In genomic region chr7:26097837-26098668, GRCh38 we compare ENCODE assay signal across 14 cellular contexts. TPM values are rescaled to one million over a fixed set of nuclear protein-coding genes. Genes with fewer than 3 reads are reported as not detected.
DNase-seq lines count a peak whose midpoint lies in the region; ATAC-seq, FAIRE-seq and TF ChIP-seq lines count a peak whose summit lies in the region.
"Had no signal": no experiment of that assay in that cellular context is flagged by ENCODE, and none has a peak within 500 bp of the region (broad histone marks: within the 10 kb centered on the region; RNA-seq: fewer than 3 reads in every experiment).

No MANE protein-coding gene starts in this region.

- peaks cover 16 to 39% (median 32%) of the 10 kb centered on the region in 3 donors for H3K4me1 Mint-ChIP-seq in CD8-positive, alpha-beta memory T cell

- peak in 1 of 2 experiments; percentile 12 for DNase-seq in A549 (ENCODE audit: low read depth in 1 of 2, low spot score in 1 of 2)
- peak in 1 of 5 donors; percentile 18 for DNase-seq in CD8-positive, alpha-beta memory T cell
- no peak for DNase-seq in Panc1 (ENCODE audit: low read depth, low spot score)
- DNase-seq in mammary epithelial cell, result no peak
- no peak for DNase-seq in spleen
- no peak for DNase-seq in NOMO-1 treated with DMSO at 0.1 percent for 48 hours (lab: John Stamatoyannopoulos, UW; ENCODE audit: unreplicated experiment)
- no peak for DNase-seq in posterior cingulate gyrus
- DNase-seq in UCSD-AML1 (lab: John Stamatoyannopoulos, UW; ENCODE audit: unreplicated experiment), result no peak
- DNase-seq: BE2C, T-helper 9 cell had no signal

- TF ChIP-seq CTCF in A549 (IDR thresholded peaks at IDR 0.05) (no peak), Panc1 (IDR thresholded peaks at IDR 0.05) (no peak), mammary epithelial cell (conservative IDR thresholded peaks at IDR 0.05 in 1 of 2, IDR thresholded peaks at IDR 0.05 in 1 of 2; ENCODE audit: extremely low read depth in 1 of 2, insufficient read depth in 1 of 2, low read depth in 1 of 2, low read length in 2 of 2) (no peak), spleen (IDR thresholded peaks at IDR 0.05 in 8 of 11, conservative IDR thresholded peaks at IDR 0.05 in 3 of 11) (no peak)

- BruUV-seq in Panc1 (replicated peaks; lab: Mats Ljungman, UMichigan), result no TSS peak
- BruUV-seq in mammary epithelial cell (replicated peaks; lab: Mats Ljungman, UMichigan), result TSS peak; percentile 93

- no peaks in the 10 kb centered on the region for H3K9me3 ChIP-seq in A549
- no peaks in the 10 kb centered on the region for H3K9me3 ChIP-seq in CD8-positive, alpha-beta memory T cell (ENCODE audit: low read length)
- H3K9me3 ChIP-seq in Panc1 (ENCODE audit: control insufficient read depth, insufficient read depth, low read depth, low read length), result no peaks in the 10 kb centered on the region
- no peaks in the 10 kb centered on the region for H3K9me3 ChIP-seq in mammary epithelial cell (replicated peaks; ENCODE audit: insufficient read depth, low read length)
- no peaks in the 10 kb centered on the region for H3K9me3 ChIP-seq in spleen
- H3K9me3 ChIP-seq: BE2C, prostate gland, thoracic aorta had no signal

- TF ChIP-seq POLR2A in A549 (IDR thresholded peaks at IDR 0.05; ENCODE audit: low read length) (no peak), spleen (IDR thresholded peaks at IDR 0.05) (no peak)

- no peak overlapping the region for H3K9ac ChIP-seq in mammary epithelial cell (ENCODE audit: insufficient read depth, low read length)

- H3K4me1 ChIP-seq in A549 (peaks cover 10% of the 10 kb centered on the region; the same call in 2 of the 3 replicates), Panc1 (ENCODE audit: control insufficient read depth, insufficient read depth, low read length) (0 out of 2 replicates have a peak, but pooled peaks cover 3% of the 10 kb centered on the region), mammary epithelial cell (ENCODE audit: insufficient read depth, low read length) (no peaks in the 10 kb centered on the region), spleen (peaks cover 0 to 57% (median 41%) of the 10 kb centered on the region in 6 donors)
- H3K4me1 ChIP-seq in CD8-positive, alpha-beta memory T cell (ENCODE audit: insufficient read depth, low read length), result peaks cover 31% of the 10 kb centered on the region
- H3K4me1 ChIP-seq: BE2C, prostate gland had no signal

- no peaks in the 10 kb centered on the region for H3K79me2 ChIP-seq in mammary epithelial cell (ENCODE audit: insufficient read depth, low read length)

- H3K4me3 ChIP-seq in A549, result no peak overlapping the region
- no peak overlapping the region for H3K4me3 ChIP-seq in CD8-positive, alpha-beta memory T cell (ENCODE audit: low read length)
- no peak overlapping the region for H3K4me3 ChIP-seq in Panc1 (ENCODE audit: low read depth in 2 of 2, low read length in 2 of 2)
- H3K4me3 ChIP-seq in mammary epithelial cell (replicated peaks in 1 of 3; ENCODE audit: insufficient read depth in 1 of 3, low read depth in 2 of 3, low read length in 3 of 3), result no peak overlapping the region
- H3K4me3 ChIP-seq in spleen, result no peak overlapping the region
- H3K4me3 ChIP-seq: prostate gland, thoracic aorta had no signal

- no peak for TF ChIP-seq RAD21 in A549 (conservative IDR thresholded peaks at IDR 0.05 in 1 of 2, IDR thresholded peaks at IDR 0.05 in 1 of 2)

- CTCF ChIA-PET in A549 (lab: Yijun Ruan, JAX) (interaction anchor here (0.9 to 1.9 kb wide), 7 partner anchors 10 to 570 kb away, joined by 3 to 10 read pairs (median 5); partner anchors contain the start of gene NFE2L3), Panc1 (lab: Charles Lee) (interaction anchor here (0.7 kb wide), 1 partner anchor 190 kb away, joined by 5 read pairs; no protein-coding TSS in a partner anchor), mammary epithelial cell (lab: Charles Lee; ENCODE audit: low non-redundant PET) (interaction anchor here (0.5 kb wide), 1 partner anchor 1075 kb away, joined by 4 read pairs; no protein-coding TSS in a partner anchor)
- CTCF ChIA-PET in CD8-positive, alpha-beta memory T cell (lab: Charles Lee), result interaction anchor here (0.6 to 1.0 kb wide), 3 partner anchors 9 to 206 kb away, joined by 3 read pairs; partner anchors contain the start of gene NFE2L3

- peak overlapping the region in 1 of 7 donors; percentile 28 for H3K4me3 Mint-ChIP-seq in CD8-positive, alpha-beta memory T cell

- H3K36me3 Mint-ChIP-seq in CD8-positive, alpha-beta memory T cell, result no peaks in the 10 kb centered on the region

- 74% methylated on average over 7 of the region's 7 CpGs for WGBS in A549 (ENCODE audit: missing lambda C conversion rate)
- no CpG with 5 or more reads among the region's 7 CpGs for WGBS in mammary epithelial cell (ENCODE audit: low coverage, missing lambda C conversion rate)
- WGBS in spleen, 5 donors, result 80 to 93% (median 85%) methylated on average over 7 of the region's 7 CpGs

- H4K20me1 ChIP-seq in mammary epithelial cell (ENCODE audit: insufficient read depth, low read length), result no peaks in the 10 kb centered on the region

- TF ChIP-seq EP300 in A549 (IDR thresholded peaks at IDR 0.05), result no peak

- no peaks in the 10 kb centered on the region for H3K27me3 Mint-ChIP-seq in CD8-positive, alpha-beta memory T cell

- H3K27me3 ChIP-seq in CD8-positive, alpha-beta memory T cell (ENCODE audit: insufficient read depth, low read length, poor library complexity, severe bottlenecking), result no peaks in the 10 kb centered on the region
- H3K27me3 ChIP-seq in Panc1 (ENCODE audit: control insufficient read depth, insufficient read depth, low read length) (no peaks in the 10 kb centered on the region), mammary epithelial cell (ENCODE audit: insufficient read depth, low read length) (no peaks in the 10 kb centered on the region), spleen (replicated peaks in 1 of 7) (no peaks in the 10 kb centered on the region)

- intact Hi-C loops in Panc1 (cut with micrococcal nuclease; ENCODE audit: unreplicated experiment), result no loop called here
- intact Hi-C loops in mammary epithelial cell (cut with micrococcal nuclease), result loop anchor here (10.0 kb wide), 1 partner anchor 1067 kb away; the partner anchor contains the start of gene HOXA9
- intact Hi-C loops in spleen (cut with DNase I; ENCODE audit: low total_unique reads), result loop anchor here (10.0 kb wide), 2 partner anchors 97 to 577 kb away; no protein-coding TSS in a partner anchor
- intact Hi-C loops in posterior cingulate gyrus (cut with DNase I), result loop anchor here (10.0 kb wide), 1 partner anchor 187 kb away; no protein-coding TSS in a partner anchor

- ATAC-seq in A549, result peak; percentile 26 to 61; a peak in 3 of 6 replicates
- 0 out of 2 replicates have a peak, but pooled peaks have one; percentile 20 for ATAC-seq in Panc1
- ATAC-seq: Right ventricle myocardium inferior had no signal

- no peaks in the 10 kb centered on the region for H3K9me3 Mint-ChIP-seq in CD8-positive, alpha-beta memory T cell

- H3K27ac ChIP-seq in A549 (peak overlapping the region in 1 of 2 experiments; percentile 63; a peak in 3 of 6 replicates), Panc1 (ENCODE audit: low read length) (no peak overlapping the region), mammary epithelial cell (ENCODE audit: insufficient read depth, low read depth, low read length) (no peak overlapping the region), spleen (peak overlapping the region in 3 of 8 donors; percentile 41 to 58 (median 46))
- H3K27ac ChIP-seq in CD8-positive, alpha-beta memory T cell (ENCODE audit: low read depth, low read length), result no peak overlapping the region
- H3K27ac ChIP-seq: prostate gland, thoracic aorta had no signal

- FAIRE-seq in A549 (lab: Jason Lieb, UNC), result no peak
- FAIRE-seq: GM12892 had no signal

- H3K4me2 ChIP-seq in A549, result peak overlapping the region; percentile 16; the same call in 1 of the 3 replicates
- no peak overlapping the region for H3K4me2 ChIP-seq in mammary epithelial cell (ENCODE audit: insufficient read depth, low read depth, low read length)

- in situ Hi-C loops in Panc1 (cut with HindIII; ENCODE audit: low pct_unique_long_range_greater_than_20kb, low sequenced_read_pairs) (no loop called here), mammary epithelial cell (cut with MboI; ENCODE audit: low sequenced_read_pairs in 2 of 2) (loop anchor here (25.0 kb wide), 2 partner anchors 264 to 1064 kb away; partner anchors contain the start of genes HOXA10 (in 1 of the 2), HOXA3 (in 1 of the 2), HOXA7 (in 1 of the 2) and HOXA9 (in 1 of the 2))

- dilution Hi-C loops in mammary epithelial cell (cut with HindIII; ENCODE audit: low sequenced_read_pairs), result no loop called here

- no peaks in the 10 kb centered on the region for H3K36me3 ChIP-seq in CD8-positive, alpha-beta memory T cell (ENCODE audit: insufficient read depth, low read length)
- H3K36me3 ChIP-seq in Panc1 (ENCODE audit: control insufficient read depth, insufficient read depth, low read length), result no peaks in the 10 kb centered on the region
- H3K36me3 ChIP-seq in mammary epithelial cell (ENCODE audit: insufficient read depth, low read length), result no peaks in the 10 kb centered on the region
- no peaks in the 10 kb centered on the region for H3K36me3 ChIP-seq in spleen
- H3K36me3 ChIP-seq: BE2C, prostate gland, thoracic aorta had no signal

- H3K27ac Mint-ChIP-seq in CD8-positive, alpha-beta memory T cell, result peak overlapping the region in 6 of 8 donors; percentile 22 to 88 (median 48)

- no peak overlapping the region for H2AFZ ChIP-seq in mammary epithelial cell (ENCODE audit: low read depth, low read length)

- POLR2A ChIA-PET in A549 (lab: Yijun Ruan, JAX), result interaction anchor here (1.0 kb wide), 1 partner anchor 102 kb away, joined by 4 read pairs; no protein-coding TSS in a partner anchor
- POLR2A ChIA-PET in CD8-positive, alpha-beta memory T cell (lab: Charles Lee), result interaction anchor here (0.7 kb wide), 1 partner anchor 83 kb away, joined by 9 read pairs; no protein-coding TSS in a partner anchor
- POLR2A ChIA-PET in Panc1 (lab: Charles Lee), result interaction anchor here (0.6 kb wide), 1 partner anchor 63 kb away, joined by 3 read pairs; no protein-coding TSS in a partner anchor

TF ChIP-seq in A549, 52 proteins besides CTCF, POLR2A, EP300 and RAD21 (continues in another document):
- TF ChIP-seq SMC3 (IDR thresholded peaks at IDR 0.05), result no peak
- no peak for TF ChIP-seq POLR2AphosphoS2 (conservative IDR thresholded peaks at IDR 0.05; ENCODE audit: low read length)
- no peak for TF ChIP-seq MYC (IDR thresholded peaks at IDR 0.05; ENCODE audit: borderline replicate concordance, low read length)

RNA-seq across cellular contexts. Expression of gene NFE2L3, which starts 53.9 kb away (rescaled TPM):
- polyA plus RNA-seq in A549 (2011; rRNA removed) (9.6 and 11.4 TPM in 2 replicates), A549 (2017; fragmentation: RNase III; extraction: RNeasy Plus Mini Kit Qiagen cat#74134 plus additional on column Dnase treatment) (4.9 to 10.0 TPM (median 6.7 TPM) in 3 replicates), mammary epithelial cell (6.8 TPM), spleen (1 to 10 TPM; 4.9 to 6.5 (median 5.9) TPM)
- 3.8 and 4.8 TPM in 2 replicates for polyA plus RNA-seq in A549 (2012; cell fraction: cytosol; rRNA removed)
- polyA plus RNA-seq in A549 (2012; cell fraction: nucleus; rRNA removed), result 6.3 and 8.0 TPM in 2 replicates
- 3.1 and 3.4 TPM in 2 replicates for polyA minus RNA-seq in A549 (2011; rRNA and poly(A)+ RNA removed)
- 10 to 100 TPM; 43.5 to 47.4 TPM for total RNA-seq in CD8-positive, alpha-beta memory T cell
- 6.5 TPM for polyA plus RNA-seq in CD8-positive, alpha-beta memory T cell
- total RNA-seq in Panc1 (2021; ENCODE audit: unreplicated experiment) (78.5 TPM), mammary epithelial cell (1 to 10 TPM; 5.4 to 8.3 TPM), spleen (10 to 100 TPM in 4 of 7 donors, 1 to 10 TPM in 3; 6.2 to 12.7 (median 10.1) TPM)
- 47.6 TPM for polyA plus RNA-seq in Panc1 (2012; ENCODE audit: insufficient read length)
- 9.5 TPM for polyA minus RNA-seq in mammary epithelial cell
